ENCODE assay signal across 16 cellular contexts in the genomic region with DNA sequence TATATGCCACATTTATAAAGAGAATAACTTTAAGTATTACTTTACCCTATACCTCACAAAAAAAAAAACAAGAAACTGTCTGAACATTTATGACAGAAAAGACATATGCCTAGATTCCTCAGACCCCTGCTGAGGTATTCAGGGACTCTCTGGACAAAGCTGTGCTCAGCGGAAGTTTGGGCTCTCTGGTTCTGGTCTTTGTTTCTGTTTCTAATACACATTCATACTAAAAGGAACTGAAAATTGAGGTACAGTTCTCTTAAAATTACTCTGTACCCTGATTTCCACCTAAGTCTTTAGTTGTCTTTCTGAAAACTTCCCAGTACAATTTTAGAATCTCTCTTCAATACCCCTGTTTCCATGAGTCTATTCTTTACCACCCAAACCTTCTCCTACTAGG.
DNase-seq lines count a peak whose midpoint lies in the region; ATAC-seq and TF ChIP-seq lines count a peak whose summit lies in the region.
"Had no signal": no experiment of that assay in that cellular context is flagged by ENCODE, and none has a peak within 500 bp of the region (broad histone marks: within the 10 kb centered on the region; RNA-seq: fewer than 3 reads in every experiment).

No MANE protein-coding gene starts in this region.

- no peaks in the 10 kb centered on the region for H3K9me3 ChIP-seq in OCI-LY7 (ENCODE audit: low read length)
- H3K9me3 ChIP-seq: spleen, stomach had no signal

- intact Hi-C loops in OCI-LY7 (cut with micrococcal nuclease; ENCODE audit: unreplicated experiment): no loop called here

- H3K27ac ChIP-seq in OCI-LY7 (ENCODE audit: low read depth, low read length, poor library complexity, severe bottlenecking): no peak overlapping the region
- H3K27ac ChIP-seq: spleen, stomach had no signal

- CTCF ChIA-PET in OCI-LY7 (lab: Charles Lee; ENCODE audit: unreplicated experiment): interaction anchor here (0.8 kb wide), 1 partner anchor 12 kb away, joined by 3 read pairs; no protein-coding TSS in a partner anchor

- no peaks in the 10 kb centered on the region for H4K20me1 ChIP-seq in OCI-LY7 (ENCODE audit: insufficient read depth, low read length)

- ATAC-seq in GM18907 (IDR thresholded peaks at IDR 0.05; ENCODE audit: unreplicated experiment) (peak; percentile 67), GM21737 (IDR thresholded peaks at IDR 0.05; ENCODE audit: unreplicated experiment) (peak; percentile 88), HG03064 (IDR thresholded peaks at IDR 0.05; ENCODE audit: low read depth, unreplicated experiment) (peak; percentile 93), omental fat pad (ENCODE audit: low FRiP score) (no peak)
- ATAC-seq: K562, left ventricle myocardium superior had no signal

- DNase-seq in OCI-LY7 (ENCODE audit: low spot score) (no peak), omental fat pad (ENCODE audit: low spot score) (no peak), amygdala (lab: John Stamatoyannopoulos, UW) (no peak)
- no peak for DNase-seq in activated effector memory CD4-positive, alpha-beta T cell treated with anti-CD3 and anti-CD28 coated beads, Interleukin-2, amount 50 U/mL, for 16 hours
- no peak for DNase-seq in activated CD4-positive, CD25-positive, alpha-beta regulatory T cell treated with anti-CD3 and anti-CD28 coated beads, Interleukin-2, amount 50 U/mL, for 72 hours
- DNase-seq: activated T-cell treated with anti-CD3 and anti-CD28 coated beads, Interleukin-2, amount 50 U/mL, for 24 hours; AML-193; left ventricle myocardium superior; NCI-H1417; SIG-M5; spleen; stomach had no signal

- H2AFZ ChIP-seq in OCI-LY7 (ENCODE audit: low read length): peak overlapping the region; percentile 34; the same call in 1 of the 2 replicates

- POLR2A ChIA-PET in OCI-LY7 (lab: Charles Lee): interaction anchor here (0.7 to 1.6 kb wide), 4 partner anchors 13 to 121 kb away, joined by 3 to 6 read pairs (median 4); no protein-coding TSS in a partner anchor

- TF ChIP-seq CTCF in OCI-LY7 (conservative IDR thresholded peaks at IDR 0.05; ENCODE audit: low read length) (no peak), omental fat pad (IDR thresholded peaks at IDR 0.05) (no peak)

- H3K9me2 ChIP-seq in OCI-LY7 (ENCODE audit: insufficient read depth, low read length): no peaks in the 10 kb centered on the region

- H3K4me2 ChIP-seq in OCI-LY7 (ENCODE audit: low read length): no peak overlapping the region

- no peak overlapping the region for H3K4me3 ChIP-seq in OCI-LY7 (ENCODE audit: low read depth, low read length, poor library complexity, severe bottlenecking)
- H3K4me3 ChIP-seq: K562, spleen, stomach had no signal

- H3K4me1 ChIP-seq in OCI-LY7 (ENCODE audit: insufficient read depth, low read length, poor library complexity, severe bottlenecking): peaks cover 7% of the 10 kb centered on the region
- H3K4me1 ChIP-seq: spleen, stomach had no signal

- BruUV-seq in OCI-LY7 (replicated peaks; lab: Mats Ljungman, UMichigan): no TSS peak

- no peaks in the 10 kb centered on the region for H3K36me3 ChIP-seq in OCI-LY7 (ENCODE audit: insufficient read depth, low read length)
- H3K36me3 ChIP-seq: stomach had no signal

- H3K79me2 ChIP-seq in OCI-LY7 (ENCODE audit: insufficient read depth, low read depth, low read length): no peaks in the 10 kb centered on the region
